8 cellular contexts compared by ENCODE assay signal in the genomic region with DNA sequence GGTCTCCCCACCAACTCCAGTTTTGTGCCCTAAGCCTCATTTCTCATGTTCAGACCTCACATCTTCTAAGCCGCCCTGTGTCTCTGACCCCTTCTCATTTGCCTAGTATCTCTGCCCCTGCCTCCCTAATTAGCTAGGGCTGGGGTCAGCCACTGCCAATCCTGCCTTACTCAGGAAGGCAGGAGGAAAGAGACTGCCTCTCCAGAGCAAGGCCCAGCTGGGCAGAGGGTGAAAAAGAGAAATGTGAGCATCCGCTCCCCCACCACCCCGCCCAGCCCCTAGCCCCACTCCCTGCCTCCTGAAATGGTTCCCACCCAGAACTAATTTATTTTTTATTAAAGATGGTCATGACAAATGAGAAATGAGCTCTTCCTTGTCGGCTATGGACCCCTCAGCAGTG. TPM values are rescaled to one million over a fixed set of nuclear protein-coding genes. Genes with fewer than 3 reads are reported as not detected.
DNase-seq lines count a peak whose midpoint lies in the region; ATAC-seq and TF ChIP-seq lines count a peak whose summit lies in the region.

No MANE protein-coding gene starts in this region.

- TF ChIP-seq CTCF in OCI-LY7 (conservative IDR thresholded peaks at IDR 0.05; ENCODE audit: low read length) (no peak), neural cell (IDR thresholded peaks at IDR 0.05; ENCODE audit: poor library complexity, severe bottlenecking) (no peak)

- POLR2A ChIA-PET in OCI-LY7 (lab: Charles Lee): interaction anchor here (0.7 to 10.5 kb wide), 11 partner anchors 11 to 446 kb away, joined by 3 to 260 read pairs (median 4); a partner anchor contains a TSS

- CTCF ChIA-PET in OCI-LY7 (lab: Charles Lee; ENCODE audit: unreplicated experiment): interaction anchor here (0.6 to 3.0 kb wide), 14 partner anchors 9 to 437 kb away, joined by 3 to 13 read pairs (median 4); a partner anchor contains a TSS

- peaks cover 11% of the 10 kb centered on the region; the same call in 1 of the 2 replicates for H3K79me2 ChIP-seq in OCI-LY7 (ENCODE audit: insufficient read depth, low read depth, low read length)
- H3K79me2 ChIP-seq in neural cell (replicated peaks; ENCODE audit: insufficient read depth, low read length): peaks cover 8% of the 10 kb centered on the region

- H4K20me1 ChIP-seq in BLaER1 (peaks cover 39% of the 10 kb centered on the region), OCI-LY7 (ENCODE audit: insufficient read depth, low read length) (no peaks in the 10 kb centered on the region), neural cell (ENCODE audit: insufficient read depth) (no peaks in the 10 kb centered on the region)

- WGBS in ectodermal cell, 2 experiments: 46 to 75% methylated on average over 2 to 4 of the region's 4 CpGs

- H3K9ac ChIP-seq in BLaER1 (no peak overlapping the region), neural cell (ENCODE audit: low read length) (peak overlapping the region; percentile 77)

- ATAC-seq in GM18498 (IDR thresholded peaks at IDR 0.05; ENCODE audit: unreplicated experiment): no peak

- H3K27ac ChIP-seq in BLaER1 (no peak overlapping the region), OCI-LY7 (ENCODE audit: low read depth, low read length, poor library complexity, severe bottlenecking) (peak overlapping the region; percentile 99), ectodermal cell (ENCODE audit: insufficient read depth, low read depth, low read length, poor library complexity, severe bottlenecking) (peak overlapping the region; percentile 98), neural cell (ENCODE audit: low read length) (peak overlapping the region; percentile 78)

- intact Hi-C loops in OCI-LY7 (cut with micrococcal nuclease; ENCODE audit: unreplicated experiment): loop anchor here (1.0 to 10.0 kb wide), 9 partner anchors 75 to 414 kb away; a partner anchor contains a TSS

- H3K9me3 ChIP-seq in BLaER1 (no peaks in the 10 kb centered on the region), OCI-LY7 (ENCODE audit: low read length) (no peaks in the 10 kb centered on the region), ectodermal cell (ENCODE audit: control insufficient read depth, low read length) (no peaks in the 10 kb centered on the region), neural cell (ENCODE audit: low read length) (no peaks in the 10 kb centered on the region)

- H3K36me3 ChIP-seq in BLaER1: no peaks in the 10 kb centered on the region
- no peaks in the 10 kb centered on the region for H3K36me3 ChIP-seq in OCI-LY7 (ENCODE audit: insufficient read depth, low read length)
- H3K36me3 ChIP-seq in ectodermal cell (ENCODE audit: control insufficient read depth, insufficient read depth, low read length): no peaks in the 10 kb centered on the region
- no peaks in the 10 kb centered on the region for H3K36me3 ChIP-seq in neural cell (ENCODE audit: insufficient read depth, low read length)

- H3K4me3 ChIP-seq in BLaER1 (peak overlapping the region; percentile 70; the same call in 1 of the 2 replicates), OCI-LY7 (ENCODE audit: low read depth, low read length, poor library complexity, severe bottlenecking) (peak overlapping the region; percentile 74), ectodermal cell (ENCODE audit: insufficient read depth, low read depth, low read length) (peak overlapping the region; percentile 46), neural cell (ENCODE audit: low read length) (peak overlapping the region; percentile 64)

- H3F3A ChIP-seq in neural cell (ENCODE audit: insufficient read depth, low read length, poor library complexity, severe bottlenecking): peaks cover 4% of the 10 kb centered on the region

- H2AFZ ChIP-seq in OCI-LY7 (ENCODE audit: low read length) (peak overlapping the region; percentile 56; the same call in 1 of the 2 replicates), neural cell (ENCODE audit: low read depth, low read length) (no peak overlapping the region)

- BruUV-seq in OCI-LY7 (replicated peaks; lab: Mats Ljungman, UMichigan): no TSS peak

- no peak for TF ChIP-seq RAD21 in neural cell (conservative IDR thresholded peaks at IDR 0.05)

- no peaks in the 10 kb centered on the region for H3K9me2 ChIP-seq in OCI-LY7 (ENCODE audit: insufficient read depth, low read length)
- H3K9me2 ChIP-seq in neural cell (ENCODE audit: insufficient read depth, low read length): no peaks in the 10 kb centered on the region

- DNase-seq in OCI-LY7 (ENCODE audit: low spot score) (no peak), NCI-H510A treated with DMSO at 0.1 percent for 48 hours (lab: John Stamatoyannopoulos, UW) (no peak), 8988T (no peak), DMS79 treated with DMSO at 0.1 percent for 48 hours (lab: John Stamatoyannopoulos, UW) (no peak)

- H3K4me2 ChIP-seq in BLaER1: peak overlapping the region; percentile 100
- H3K4me2 ChIP-seq in OCI-LY7 (ENCODE audit: low read length): peak overlapping the region; percentile 97
- H3K4me2 ChIP-seq in neural cell (ENCODE audit: low read length): no peak overlapping the region

- no peak for TF ChIP-seq EP300 in neural cell (conservative IDR thresholded peaks at IDR 0.05; ENCODE audit: poor library complexity, severe bottlenecking)

- H3K4me1 ChIP-seq in BLaER1 (peaks cover 64% of the 10 kb centered on the region), OCI-LY7 (ENCODE audit: insufficient read depth, low read length, poor library complexity, severe bottlenecking) (peaks cover 58% of the 10 kb centered on the region), ectodermal cell (ENCODE audit: control insufficient read depth, insufficient read depth, low read length) (peaks cover 37% of the 10 kb centered on the region)

- H3K27me3 ChIP-seq in BLaER1 (no peaks in the 10 kb centered on the region), ectodermal cell (ENCODE audit: control insufficient read depth, insufficient read depth, low read length, poor library complexity, severe bottlenecking) (no peaks in the 10 kb centered on the region), neural cell (ENCODE audit: insufficient read depth, low read depth, low read length) (no peaks in the 10 kb centered on the region)

TF ChIP-seq in neural cell, 6 proteins besides CTCF, POLR2A, EP300 and RAD21:
- TF ChIP-seq SMC3 (conservative IDR thresholded peaks at IDR 0.05; ENCODE audit: poor library complexity) (no peak), TAF1 (IDR thresholded peaks at IDR 0.05; ENCODE audit: low read depth) (no peak), POLR2AphosphoS5 (IDR thresholded peaks at IDR 0.05) (no peak), MXI1 (conservative IDR thresholded peaks at IDR 0.05; ENCODE audit: poor library complexity, severe bottlenecking) (no peak), EZH2 (IDR thresholded peaks at IDR 0.05; ENCODE audit: borderline replicate concordance, insufficient read depth, low read length, poor library complexity, severe bottlenecking) (no peak)
- TF ChIP-seq, protein P1, sequence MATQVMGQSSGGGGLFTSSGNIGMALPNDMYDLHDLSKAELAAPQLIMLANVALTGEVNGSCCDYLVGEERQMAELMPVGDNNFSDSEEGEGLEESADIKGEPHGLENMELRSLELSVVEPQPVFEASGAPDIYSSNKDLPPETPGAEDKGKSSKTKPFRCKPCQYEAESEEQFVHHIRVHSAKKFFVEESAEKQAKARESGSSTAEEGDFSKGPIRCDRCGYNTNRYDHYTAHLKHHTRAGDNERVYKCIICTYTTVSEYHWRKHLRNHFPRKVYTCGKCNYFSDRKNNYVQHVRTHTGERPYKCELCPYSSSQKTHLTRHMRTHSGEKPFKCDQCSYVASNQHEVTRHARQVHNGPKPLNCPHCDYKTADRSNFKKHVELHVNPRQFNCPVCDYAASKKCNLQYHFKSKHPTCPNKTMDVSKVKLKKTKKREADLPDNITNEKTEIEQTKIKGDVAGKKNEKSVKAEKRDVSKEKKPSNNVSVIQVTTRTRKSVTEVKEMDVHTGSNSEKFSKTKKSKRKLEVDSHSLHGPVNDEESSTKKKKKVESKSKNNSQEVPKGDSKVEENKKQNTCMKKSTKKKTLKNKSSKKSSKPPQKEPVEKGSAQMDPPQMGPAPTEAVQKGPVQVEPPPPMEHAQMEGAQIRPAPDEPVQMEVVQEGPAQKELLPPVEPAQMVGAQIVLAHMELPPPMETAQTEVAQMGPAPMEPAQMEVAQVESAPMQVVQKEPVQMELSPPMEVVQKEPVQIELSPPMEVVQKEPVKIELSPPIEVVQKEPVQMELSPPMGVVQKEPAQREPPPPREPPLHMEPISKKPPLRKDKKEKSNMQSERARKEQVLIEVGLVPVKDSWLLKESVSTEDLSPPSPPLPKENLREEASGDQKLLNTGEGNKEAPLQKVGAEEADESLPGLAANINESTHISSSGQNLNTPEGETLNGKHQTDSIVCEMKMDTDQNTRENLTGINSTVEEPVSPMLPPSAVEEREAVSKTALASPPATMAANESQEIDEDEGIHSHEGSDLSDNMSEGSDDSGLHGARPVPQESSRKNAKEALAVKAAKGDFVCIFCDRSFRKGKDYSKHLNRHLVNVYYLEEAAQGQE (IDR thresholded peaks at IDR 0.05; ENCODE audit: borderline replicate concordance): no peak

RNA-seq across cellular contexts. Expression of a gene that starts 11.4 kb away (rescaled TPM):
- total RNA-seq in OCI-LY7 (2014; rRNA removed; shearing (Covaris generic)): not detected in 2 replicates
- 0.24 TPM in 1 of 2 replicates, not detected in the other for total RNA-seq in OCI-LY7 (2022)
- polyA plus RNA-seq in ectodermal cell (2013, experiment 1 of 4): 0.37 TPM
- 0.75 TPM for polyA plus RNA-seq in ectodermal cell (2013, experiment 2 of 4)
- polyA plus RNA-seq in ectodermal cell (2013, experiment 3 of 4): 0.64 TPM
- 0.57 TPM for polyA plus RNA-seq in ectodermal cell (2013, experiment 4 of 4)
- polyA plus RNA-seq in neural cell: 0.56 TPM in 1 of 2 replicates, not detected in the other
- not detected in 2 replicates for polyA minus RNA-seq in neural cell

RNA-seq across cellular contexts. Expression of a gene that starts 18.8 kb away (rescaled TPM):
- 102 and 125 TPM in 2 replicates for total RNA-seq in OCI-LY7 (2014; rRNA removed; shearing (Covaris generic))
- total RNA-seq in OCI-LY7 (2022): 144 and 157 TPM in 2 replicates
- 165 TPM for polyA plus RNA-seq in ectodermal cell (2013, experiment 1 of 4)
- 171 TPM for polyA plus RNA-seq in ectodermal cell (2013, experiment 2 of 4)
- polyA plus RNA-seq in ectodermal cell (2013, experiment 3 of 4): 114 TPM
- 126 TPM for polyA plus RNA-seq in ectodermal cell (2013, experiment 4 of 4)
- 151 and 171 TPM in 2 replicates for polyA plus RNA-seq in neural cell
- polyA minus RNA-seq in neural cell: 246 and 252 TPM in 2 replicates

RNA-seq across cellular contexts. Expression of a gene that starts 45.0 kb away (rescaled TPM):
- total RNA-seq in OCI-LY7 (2014; rRNA removed; shearing (Covaris generic)): 0.47 and 2.8 TPM in 2 replicates
- total RNA-seq in OCI-LY7 (2022): 1.9 and 2.7 TPM in 2 replicates
- polyA plus RNA-seq in ectodermal cell (2013, experiment 1 of 4): 1.2 TPM
- 1.5 TPM for polyA plus RNA-seq in ectodermal cell (2013, experiment 2 of 4)
- 1.2 TPM for polyA plus RNA-seq in ectodermal cell (2013, experiment 3 of 4)
- 0.65 TPM for polyA plus RNA-seq in ectodermal cell (2013, experiment 4 of 4)
- polyA plus RNA-seq in neural cell: not detected in 2 replicates
- polyA minus RNA-seq in neural cell: not detected in 2 replicates

RNA-seq across cellular contexts. Expression of a gene that starts 52.7 kb away (rescaled TPM):
- total RNA-seq in OCI-LY7 (2014; rRNA removed; shearing (Covaris generic)): 0.70 and 2.0 TPM in 2 replicates
- 2.7 and 3.8 TPM in 2 replicates for total RNA-seq in OCI-LY7 (2022)
- 1.7 TPM for polyA plus RNA-seq in ectodermal cell (2013, experiment 1 of 4)
- polyA plus RNA-seq in ectodermal cell (2013, experiment 2 of 4): 1.9 TPM
- polyA plus RNA-seq in ectodermal cell (2013, experiment 3 of 4): 2.3 TPM
- polyA plus RNA-seq in ectodermal cell (2013, experiment 4 of 4): 3.2 TPM
- 2.3 and 4.2 TPM in 2 replicates for polyA plus RNA-seq in neural cell
- polyA minus RNA-seq in neural cell: 0.58 and 0.73 TPM in 2 replicates
